Comparison of ENCODE assay signal across 17 cellular contexts in genomic region chr4:21476753-21477152, GRCh38.
DNase-seq lines count a peak whose midpoint lies in the region; ATAC-seq, FAIRE-seq and TF ChIP-seq lines count a peak whose summit lies in the region.
"Had no signal": no experiment of that assay in that cellular context is flagged by ENCODE, and none has a peak within 500 bp of the region (broad histone marks: within the 10 kb centered on the region; RNA-seq: fewer than 3 reads in every experiment).

No MANE protein-coding gene starts in this region.

- H3K9me1 ChIP-seq in endothelial cell of umbilical vein (replicated peaks; ENCODE audit: control insufficient read depth, extremely low read depth, insufficient read depth, low read length) = no peaks in the 10 kb centered on the region

- no peak for FAIRE-seq in endothelial cell of umbilical vein (lab: Jason Lieb, UNC)
- FAIRE-seq: G401.6 had no signal

- no CpG with 5 or more reads among the region's 3 CpGs for WGBS in mesendoderm (ENCODE audit: extremely low coverage, insufficient coverage, low lambda C conversion rate)

- H3K4me3 ChIP-seq in H7 (ENCODE audit: insufficient read depth, low read depth, low read length) = no peak overlapping the region
- no peak overlapping the region for H3K4me3 ChIP-seq in endothelial cell of umbilical vein (replicated peaks in 1 of 3; ENCODE audit: insufficient read depth in 1 of 3, low read depth in 1 of 3, low read length in 3 of 3)
- H3K4me3 ChIP-seq in mesendoderm (ENCODE audit: low read length) = no peak overlapping the region
- H3K4me3 ChIP-seq: HAP-1, uterus had no signal

- DNase-seq in H7 = peak; percentile 7
- peak; percentile 21 for DNase-seq in OCI-M1 (lab: John Stamatoyannopoulos, UW)
- peak; percentile 20 for DNase-seq in endothelial cell of umbilical vein (ENCODE audit: low read depth, low spot score)
- DNase-seq in mesendoderm = peak; percentile 83
- DNase-seq in activated CD4-positive, alpha-beta T cell treated with anti-CD3 and anti-CD28 coated beads for 4 hours = no peak
- DNase-seq in NCI-H2227 treated with DMSO at 0.1 percent for 48 hours (lab: John Stamatoyannopoulos, UW) = no peak
- DNase-seq: C1 segment of cervical spinal cord; cerebellar nuclear complex; erythroblast; mammary epithelial cell; NCI-H2171 treated with DMSO at 0.1 percent for 48 hours; stimulated activated naive B cell treated with anti-CD40 and anti-IgM and Interleukin-4, amounts not matched to agents 10 μg/mL and 1 μg/mL and 100 μg/mL, for 72 hours; SW 1271; uterus had no signal

- H3K9ac ChIP-seq in endothelial cell of umbilical vein (replicated peaks; ENCODE audit: extremely low read depth, insufficient read depth, low read length) = no peak overlapping the region
- no peak overlapping the region for H3K9ac ChIP-seq in mesendoderm (ENCODE audit: low read length)

- ATAC-seq in GM21367 (IDR thresholded peaks at IDR 0.05; ENCODE audit: unreplicated experiment) = no peak
- ATAC-seq: stimulated activated naive B cell treated with anti-CD40 and anti-IgM and Interleukin-4, amounts not matched to agents 10 μg/mL and 1 μg/mL and 100 μg/mL, for 72 hours had no signal

- H4K8ac ChIP-seq in mesendoderm (ENCODE audit: low read depth, low read length) = no peak overlapping the region

- CTCF ChIA-PET in endothelial cell of umbilical vein (lab: Charles Lee) = interaction anchor here (1.2 kb wide), 1 partner anchor 11 kb away, joined by 3 read pairs; no protein-coding TSS in a partner anchor

- no peak for TF ChIP-seq CTCF in endothelial cell of umbilical vein (IDR thresholded peaks at IDR 0.05; ENCODE audit: extremely low read depth in 1 of 2, insufficient read depth in 1 of 2, low read depth in 1 of 2, low read length in 2 of 2)

- no peak overlapping the region for H2BK15ac ChIP-seq in mesendoderm (replicated peaks; ENCODE audit: low read depth)

- intact Hi-C loops in endothelial cell of umbilical vein (cut with micrococcal nuclease) = no loop called here

- no peak overlapping the region for H3K27ac ChIP-seq in endothelial cell of umbilical vein (ENCODE audit: insufficient read depth, low read depth, low read length)
- H3K27ac ChIP-seq in mesendoderm (ENCODE audit: low read depth, low read length) = no peak overlapping the region
- H3K27ac ChIP-seq: uterus had no signal

- H3K18ac ChIP-seq in mesendoderm (ENCODE audit: low read length) = no peak overlapping the region

- H3K4me2 ChIP-seq in endothelial cell of umbilical vein (ENCODE audit: insufficient read depth, low read length) (no peak overlapping the region), mesendoderm (ENCODE audit: low read length) (no peak overlapping the region)

- BruUV-seq in endothelial cell of umbilical vein (replicated peaks; lab: Mats Ljungman, UMichigan) = no TSS peak

- no peaks in the 10 kb centered on the region for H3K79me1 ChIP-seq in mesendoderm (ENCODE audit: low read length)

- no peak for TF ChIP-seq POLR2A in endothelial cell of umbilical vein (IDR thresholded peaks at IDR 0.05; ENCODE audit: low read depth, low read length)

- no peaks in the 10 kb centered on the region for H3K36me3 ChIP-seq in H7 (replicated peaks; ENCODE audit: control insufficient read depth, insufficient read depth, low read length)
- no peaks in the 10 kb centered on the region for H3K36me3 ChIP-seq in endothelial cell of umbilical vein (ENCODE audit: control insufficient read depth in 2 of 2, extremely low read depth in 1 of 2, insufficient read depth in 2 of 2, low read length in 2 of 2)
- H3K36me3 ChIP-seq in mesendoderm (ENCODE audit: control insufficient read depth, insufficient read depth, low read length) = no peaks in the 10 kb centered on the region
- H3K36me3 ChIP-seq: HAP-1 had no signal

- no peaks in the 10 kb centered on the region for H3K9me3 ChIP-seq in endothelial cell of umbilical vein (replicated peaks; ENCODE audit: control insufficient read depth, insufficient read depth, low read length)
- H3K9me3 ChIP-seq: HAP-1, uterus had no signal

- no peak overlapping the region for H2AK5ac ChIP-seq in mesendoderm (ENCODE audit: low read length)

- H2AFZ ChIP-seq in endothelial cell of umbilical vein (ENCODE audit: low read depth, low read length) = no peak overlapping the region

- POLR2A ChIA-PET in endothelial cell of umbilical vein (lab: Charles Lee) = no interaction called here

- dilution Hi-C loops in endothelial cell of umbilical vein (cut with MboI; ENCODE audit: extremely low pct_ligation_motif_present, low sequenced_read_pairs) = no loop called here

- no peak overlapping the region for H3K23ac ChIP-seq in mesendoderm (ENCODE audit: low read length)

- no peak overlapping the region for H2BK5ac ChIP-seq in mesendoderm (ENCODE audit: low read length)

- H4K20me1 ChIP-seq in endothelial cell of umbilical vein (replicated peaks; ENCODE audit: control insufficient read depth, extremely low read depth, insufficient read depth, low read length) = no peaks in the 10 kb centered on the region

- no peak overlapping the region for H3K56ac ChIP-seq in mesendoderm (ENCODE audit: low read length)

- no peak overlapping the region for H2BK120ac ChIP-seq in mesendoderm (ENCODE audit: low read depth, low read length)

- H3K4ac ChIP-seq in mesendoderm (ENCODE audit: low read depth, low read length) = no peak overlapping the region

- H3K4me1 ChIP-seq in endothelial cell of umbilical vein (ENCODE audit: control insufficient read depth, extremely low read depth, insufficient read depth, low read length) = no peaks in the 10 kb centered on the region
- H3K4me1 ChIP-seq in mesendoderm (ENCODE audit: control insufficient read depth, low read depth, low read length) = no peaks in the 10 kb centered on the region
- H3K4me1 ChIP-seq: HAP-1, uterus had no signal

- H3K79me2 ChIP-seq in endothelial cell of umbilical vein (ENCODE audit: control insufficient read depth, insufficient read depth, low read length) = no peaks in the 10 kb centered on the region
- H3K79me2 ChIP-seq in mesendoderm (ENCODE audit: control insufficient read depth, insufficient read depth, low read length) = no peaks in the 10 kb centered on the region

- H3K27me3 ChIP-seq in H7 (ENCODE audit: control insufficient read depth, insufficient read depth, low read length) = no peaks in the 10 kb centered on the region
- peaks cover 2 to 9% of the 10 kb centered on the region in 2 experiments for H3K27me3 ChIP-seq in endothelial cell of umbilical vein (ENCODE audit: control insufficient read depth in 2 of 2, insufficient read depth in 2 of 2, low read length in 2 of 2)
- H3K27me3 ChIP-seq in mesendoderm (ENCODE audit: insufficient read depth, low read length, poor library complexity) = no peaks in the 10 kb centered on the region
- H3K27me3 ChIP-seq: uterus had no signal

- H4K5ac ChIP-seq in mesendoderm (ENCODE audit: low read length) = no peak overlapping the region

TF ChIP-seq in endothelial cell of umbilical vein, 7 proteins besides CTCF, POLR2A, EP300 and RAD21:
- no peak for TF ChIP-seq MYC (IDR thresholded peaks at IDR 0.05; ENCODE audit: low read depth, low read length)
- no peak for TF ChIP-seq JUN (IDR thresholded peaks at IDR 0.05; ENCODE audit: borderline replicate concordance, insufficient read depth, insufficient read length, low read depth)
- no peak for TF ChIP-seq EZH2 (IDR thresholded peaks at IDR 0.05; ENCODE audit: borderline replicate concordance, low read depth, low read length, severe bottlenecking)
- TF ChIP-seq POLR2AphosphoS5 (IDR thresholded peaks at IDR 0.05; ENCODE audit: insufficient read depth, low read depth, low read length) = no peak
- TF ChIP-seq GATA2 (IDR thresholded peaks at IDR 0.05; ENCODE audit: insufficient read depth, insufficient read length, low read depth, low read length) = no peak
- no peak for TF ChIP-seq MAX (IDR thresholded peaks at IDR 0.05; ENCODE audit: insufficient read depth, insufficient read length)
- no peak for TF ChIP-seq FOS (IDR thresholded peaks at IDR 0.05; ENCODE audit: borderline replicate concordance, insufficient read depth, low read length)
TF ChIP-seq in endothelial cell of umbilical vein: peak in this region for 0.

Comparison
In these comparisons a context has a peak if more than half of its experiments do, and no peak if none do; other contexts are left out.
1. DNase-seq: peak in H7 (single experiment), OCI-M1 (single experiment), endothelial cell of umbilical vein (single experiment) and mesendoderm (single experiment); none in activated CD4-positive, alpha-beta T cell treated with anti-CD3 and anti-CD28 coated beads for 4 hours (0 of 2) and NCI-H2227 treated with DMSO at 0.1 percent for 48 hours (single experiment).